Comparison of ENCODE assay signal across 8 cellular contexts in the genomic region with DNA sequence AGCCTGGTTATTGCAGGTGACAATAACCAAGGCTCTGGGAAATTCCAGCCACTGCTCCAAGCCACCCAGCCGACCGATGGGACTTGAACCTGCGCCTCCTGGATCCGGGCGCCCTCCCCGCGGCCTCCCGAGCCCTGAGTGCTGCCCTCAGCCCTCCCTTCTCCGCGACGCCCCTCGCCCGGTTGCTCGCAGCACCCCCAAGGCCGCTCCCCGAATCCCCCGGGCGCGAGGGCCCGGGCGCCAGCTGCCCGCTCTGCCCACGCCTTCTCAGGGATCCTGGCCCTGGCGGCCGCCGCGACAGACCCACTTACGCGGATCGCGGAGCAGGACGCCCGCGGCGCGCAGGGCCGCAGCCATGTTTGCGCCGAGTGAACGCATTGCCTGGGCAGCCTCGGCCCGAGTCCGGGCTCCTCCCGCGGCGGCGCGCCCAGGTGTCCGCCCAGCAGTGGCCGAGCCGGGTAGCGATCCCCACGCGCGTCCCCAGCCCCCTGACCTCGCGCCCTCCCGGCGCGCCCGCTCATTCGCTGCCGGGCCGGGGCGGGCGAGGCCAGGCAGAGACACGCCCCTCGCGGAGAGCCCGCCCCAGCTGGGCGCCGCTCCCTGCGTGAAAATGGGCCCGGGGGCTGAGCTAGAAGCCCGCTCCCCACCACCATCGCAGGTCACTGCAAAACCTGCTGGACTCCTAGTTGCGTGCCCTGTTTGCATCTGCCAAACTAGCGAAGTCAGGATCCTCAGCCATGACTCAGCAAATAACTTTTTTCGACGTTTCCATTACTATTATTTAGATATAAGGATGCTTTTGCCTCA. TPM values are rescaled to one million over a fixed set of nuclear protein-coding genes. Genes with fewer than 3 reads are reported as not detected.
DNase-seq lines count a peak whose midpoint lies in the region; ATAC-seq and TF ChIP-seq lines count a peak whose summit lies in the region.

A gene with protein sequence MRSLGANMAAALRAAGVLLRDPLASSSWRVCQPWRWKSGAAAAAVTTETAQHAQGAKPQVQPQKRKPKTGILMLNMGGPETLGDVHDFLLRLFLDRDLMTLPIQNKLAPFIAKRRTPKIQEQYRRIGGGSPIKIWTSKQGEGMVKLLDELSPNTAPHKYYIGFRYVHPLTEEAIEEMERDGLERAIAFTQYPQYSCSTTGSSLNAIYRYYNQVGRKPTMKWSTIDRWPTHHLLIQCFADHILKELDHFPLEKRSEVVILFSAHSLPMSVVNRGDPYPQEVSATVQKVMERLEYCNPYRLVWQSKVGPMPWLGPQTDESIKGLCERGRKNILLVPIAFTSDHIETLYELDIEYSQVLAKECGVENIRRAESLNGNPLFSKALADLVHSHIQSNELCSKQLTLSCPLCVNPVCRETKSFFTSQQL (minus strand): TSS at position 460 of the 807 bp plus-strand sequence. CDS start 82 bp downstream, at position 378.

- intact Hi-C loops in transverse colon (cut with DNase I; ENCODE audit: low total_unique reads) = no loop called here

- peak; percentile 69 for TF ChIP-seq POLR2A in transverse colon (IDR thresholded peaks at IDR 0.05)

- peaks cover 5% of the 10 kb centered on the region for H3K4me1 ChIP-seq in cardiac muscle cell (ENCODE audit: low read depth)
- peaks cover 0 to 17% (median 15%) of the 10 kb centered on the region in 4 donors for H3K4me1 ChIP-seq in transverse colon

- H3K4me3 ChIP-seq in cardiac muscle cell (peak within 1 kb of the TSS; percentile 71), transverse colon (peak within 1 kb of the TSS; percentile 70 to 96 (median 84))

- H3K9me3 ChIP-seq in KOPT-K1 (ENCODE audit: insufficient read depth, low read length, poor library complexity, severe bottlenecking) = no peaks in the 10 kb centered on the region
- no peaks in the 10 kb centered on the region for H3K9me3 ChIP-seq in cardiac muscle cell (ENCODE audit: low read depth)
- no peaks in the 10 kb centered on the region for H3K9me3 ChIP-seq in transverse colon

- no peak for TF ChIP-seq EP300 in transverse colon (IDR thresholded peaks at IDR 0.05; ENCODE audit: low read depth)

- H3K27ac ChIP-seq in KOPT-K1 (ENCODE audit: low read depth, low read length, poor library complexity, severe bottlenecking) = peak within 1 kb of the TSS; percentile 57
- H3K27ac ChIP-seq in cardiac muscle cell = peak within 1 kb of the TSS; percentile 69
- H3K27ac ChIP-seq in transverse colon = peak within 1 kb of the TSS; percentile 83 to 89 (median 88)

- TF ChIP-seq CTCF in cardiac muscle cell (IDR thresholded peaks at IDR 0.05; ENCODE audit: low read depth, low read length) (no peak), transverse colon (IDR thresholded peaks at IDR 0.05) (peak in 3 of 5 experiments; percentile 5 to 36 (median 10))

- H3K27me3 ChIP-seq in cardiac muscle cell = no peaks in the 10 kb centered on the region
- no peaks in the 10 kb centered on the region for H3K27me3 ChIP-seq in transverse colon

- H3K36me3 ChIP-seq in KOPT-K1 (ENCODE audit: insufficient read depth, low read length) = peaks cover 9% of the 10 kb centered on the region; the same call in 1 of the 2 replicates
- H3K36me3 ChIP-seq in cardiac muscle cell = no peaks in the 10 kb centered on the region
- H3K36me3 ChIP-seq in transverse colon = no peaks in the 10 kb centered on the region

- peak; percentile 71 for DNase-seq in GDM1 (lab: John Stamatoyannopoulos, UW)
- DNase-seq in SW480 (ENCODE audit: low spot score) = peak; percentile 20
- peak; percentile 17 for DNase-seq in activated naive CD8-positive, alpha-beta T cell treated with anti-CD3 and anti-CD28 coated beads, Interleukin-2, amount 50 U/mL, for 16 hours (ENCODE audit: low read depth, low spot score)
- peak; percentile 81 to 82 for DNase-seq in cardiac muscle cell (ENCODE audit: low read depth in 1 of 2, low spot score in 1 of 2)
- peak; percentile 80 for DNase-seq in pons (ENCODE audit: low spot score)
- DNase-seq in transverse colon = peak; percentile 86

- peak; percentile 90 for ATAC-seq in GM21737 (IDR thresholded peaks at IDR 0.05; ENCODE audit: unreplicated experiment)

- 0 to 1% methylated on average over 3 to 27 of the region's 80 CpGs for WGBS in transverse colon (ENCODE audit: low coverage in 1 of 2), 2 donors

- in situ Hi-C loops in transverse colon (cut with MboI; ENCODE audit: low pct_ligation_motif_present in 1 of 4, low pct_unique_long_range_greater_than_20kb in 1 of 4, low sequenced_read_pairs in 3 of 4) = no loop called here

RNA-seq across cellular contexts. Expression of the gene that starts here (rescaled TPM):
- 91.2 and 94.5 TPM in 2 replicates for total RNA-seq in cardiac muscle cell
- polyA plus RNA-seq in cardiac muscle cell = 35.5 and 47.4 TPM in 2 replicates
- 10 to 100 TPM in 3 of 4 donors, 1 to 10 TPM in 1; 9.6 to 36.0 (median 28.3) TPM for total RNA-seq in transverse colon

Comparison
In these comparisons a context has a peak if more than half of its experiments do, and no peak if none do; other contexts are left out.
1. Peak in every context shown above with its lines: DNase-seq, ATAC-seq, H3K4me3 ChIP-seq and H3K27ac ChIP-seq.
2. DNase-seq: peak in every context shown above with its lines; median percentile 86 in transverse colon; 82 in cardiac muscle cell; 80 in pons; 71 in GDM1; 20 in SW480; 17 in activated naive CD8-positive, alpha-beta T cell treated with anti-CD3 and anti-CD28 coated beads, Interleukin-2, amount 50 U/mL, for 16 hours.